ENCODE assay signal across 21 cellular contexts in genomic region chr17:12242390-12242954, GRCh38.
DNase-seq lines count a peak whose midpoint lies in the region; TF ChIP-seq lines count a peak whose summit lies in the region.
"Had no signal": no experiment of that assay in that cellular context is flagged by ENCODE, and none has a peak within 500 bp of the region (broad histone marks: within the 10 kb centered on the region; RNA-seq: fewer than 3 reads in every experiment).

No MANE protein-coding gene starts in this region.

- no peak overlapping the region for H3K4me3 Mint-ChIP-seq in activated T-helper 1 cell treated with anti-CD3 and anti-CD28 coated beads, Interleukin-12 subunit alpha, Interleukin-12 subunit beta, Interleukin-2, Interleukin-4 antibody, amounts not matched to agents 30 ng/mL and 10 ng/mL and 1 ng/mL, durations not matched to agents 14 hours and 24 hours and 36 hours
- H3K4me3 Mint-ChIP-seq: CD4-positive, CD25-positive, alpha-beta regulatory T cell had no signal

- H3K4me1 Mint-ChIP-seq in activated T-helper 1 cell treated with anti-CD3 and anti-CD28 coated beads, Interleukin-12 subunit alpha, Interleukin-12 subunit beta, Interleukin-2, Interleukin-4 antibody, amounts not matched to agents 30 ng/mL and 10 ng/mL and 1 ng/mL, durations not matched to agents 14 hours and 24 hours and 36 hours (ENCODE audit: low read depth), result no peaks in the 10 kb centered on the region
- H3K4me1 Mint-ChIP-seq: CD4-positive, CD25-positive, alpha-beta regulatory T cell had no signal

- no peaks in the 10 kb centered on the region for H3K27me3 ChIP-seq in prostate gland (replicated peaks; ENCODE audit: insufficient read depth)
- H3K27me3 ChIP-seq in HAP-1 (ENCODE audit: low read depth), result no peaks in the 10 kb centered on the region
- H3K27me3 ChIP-seq: BE2C had no signal

- no peaks in the 10 kb centered on the region for H3K27me3 Mint-ChIP-seq in activated T-helper 1 cell treated with anti-CD3 and anti-CD28 coated beads, Interleukin-12 subunit alpha, Interleukin-12 subunit beta, Interleukin-2, Interleukin-4 antibody, amounts not matched to agents 30 ng/mL and 10 ng/mL and 1 ng/mL, durations not matched to agents 14 hours and 24 hours and 36 hours (ENCODE audit: insufficient read depth)
- H3K27me3 Mint-ChIP-seq: CD4-positive, CD25-positive, alpha-beta regulatory T cell had no signal

- no peak overlapping the region for H3K27ac ChIP-seq in prostate gland
- H3K27ac ChIP-seq: 22Rv1, GM23248 had no signal

- H3K27ac Mint-ChIP-seq in activated T-helper 1 cell treated with anti-CD3 and anti-CD28 coated beads, Interleukin-12 subunit alpha, Interleukin-12 subunit beta, Interleukin-2, Interleukin-4 antibody, amounts not matched to agents 30 ng/mL and 10 ng/mL and 1 ng/mL, durations not matched to agents 14 hours and 24 hours and 36 hours, result no peak overlapping the region
- H3K27ac Mint-ChIP-seq: CD4-positive, CD25-positive, alpha-beta regulatory T cell had no signal

- DNase-seq in DMS 273 (lab: John Stamatoyannopoulos, UW; ENCODE audit: unreplicated experiment) (peak; percentile 31), DMS 273 treated with DMSO at 0.1 percent for 48 hours (lab: John Stamatoyannopoulos, UW) (no peak), fibroblast of villous mesenchyme (ENCODE audit: low read depth) (peak; percentile 2), prostate gland (ENCODE audit: low spot score) (peak; percentile 5), NCI-H748 treated with DMSO at 0.1 percent for 48 hours (lab: John Stamatoyannopoulos, UW) (no peak), MV-4-11 (lab: John Stamatoyannopoulos, UW) (no peak), HAP-1 (ENCODE audit: low spot score in 2 of 2) (no peak)
- DNase-seq in activated T-helper 1 cell treated with anti-CD3 and anti-CD28 coated beads, Interleukin-12 subunit alpha, Interleukin-12 subunit beta, Interleukin-2, Interleukin-4 antibody, amounts not matched to agents 30 ng/mL and 10 ng/mL and 1 ng/mL, durations not matched to agents 14 hours and 24 hours and 36 hours (ENCODE audit: low spot score), result no peak
- DNase-seq: BE2C; CD4-positive, CD25-positive, alpha-beta regulatory T cell; COR-L47; DMS153; GF-D8; GM23248; NCI-H1417; NCI-H187 treated with DMSO at 0.1 percent for 48 hours; NCI-H226; NCI-H524; SHP77; SK-N-SH had no signal

- intact Hi-C loops in prostate gland (cut with DNase I), result no loop called here
- intact Hi-C loops in activated T-helper 1 cell treated with anti-CD3 and anti-CD28 coated beads, Interleukin-12 subunit alpha, Interleukin-12 subunit beta, Interleukin-2, Interleukin-4 antibody, amounts not matched to agents 30 ng/mL and 10 ng/mL and 1 ng/mL, durations not matched to agents 14 hours and 24 hours and 36 hours (cut with micrococcal nuclease), result no loop called here

- WGBS in prostate gland, result 47% methylated on average over 9 of the region's 9 CpGs

- H3K4me1 ChIP-seq in prostate gland (replicated peaks), result no peaks in the 10 kb centered on the region
- no peaks in the 10 kb centered on the region for H3K4me1 ChIP-seq in HAP-1
- H3K4me1 ChIP-seq: BE2C had no signal

- H3K9me3 Mint-ChIP-seq in activated T-helper 1 cell treated with anti-CD3 and anti-CD28 coated beads, Interleukin-12 subunit alpha, Interleukin-12 subunit beta, Interleukin-2, Interleukin-4 antibody, amounts not matched to agents 30 ng/mL and 10 ng/mL and 1 ng/mL, durations not matched to agents 14 hours and 24 hours and 36 hours, result no peaks in the 10 kb centered on the region

- no peaks in the 10 kb centered on the region for H3K36me3 Mint-ChIP-seq in activated T-helper 1 cell treated with anti-CD3 and anti-CD28 coated beads, Interleukin-12 subunit alpha, Interleukin-12 subunit beta, Interleukin-2, Interleukin-4 antibody, amounts not matched to agents 30 ng/mL and 10 ng/mL and 1 ng/mL, durations not matched to agents 14 hours and 24 hours and 36 hours (ENCODE audit: low read depth)
- H3K36me3 Mint-ChIP-seq: CD4-positive, CD25-positive, alpha-beta regulatory T cell had no signal

- TF ChIP-seq CTCF in fibroblast of villous mesenchyme (IDR thresholded peaks at IDR 0.05; ENCODE audit: insufficient read depth, low read depth, low read length) (no peak), prostate gland (IDR thresholded peaks at IDR 0.05) (no peak)

- in situ Hi-C loops in HAP-1 (cut with MboI; ENCODE audit: low sequenced_read_pairs), result no loop called here

- H3K4me3 ChIP-seq in fibroblast of villous mesenchyme (ENCODE audit: low read depth, low read length) (no peak overlapping the region), prostate gland (no peak overlapping the region), HAP-1 (no peak overlapping the region)
- H3K4me3 ChIP-seq: GM23248 had no signal

- no peaks in the 10 kb centered on the region for H3K36me3 ChIP-seq in prostate gland
- no peaks in the 10 kb centered on the region for H3K36me3 ChIP-seq in HAP-1 (replicated peaks)
- H3K36me3 ChIP-seq: BE2C had no signal

- H3K9me3 ChIP-seq in prostate gland, result no peaks in the 10 kb centered on the region
- H3K9me3 ChIP-seq in HAP-1, result no peaks in the 10 kb centered on the region
- H3K9me3 ChIP-seq: BE2C, SK-N-SH had no signal

- TF ChIP-seq POLR2A in prostate gland (IDR thresholded peaks at IDR 0.05), result no peak

Comparison
In these comparisons a context has a peak if more than half of its experiments do, and no peak if none do; other contexts are left out.
1. DNase-seq: peak in DMS 273 (single experiment), fibroblast of villous mesenchyme (single experiment) and prostate gland (single experiment); none in DMS 273 treated with DMSO at 0.1 percent for 48 hours (single experiment), NCI-H748 treated with DMSO at 0.1 percent for 48 hours (single experiment), MV-4-11 (single experiment), activated T-helper 1 cell treated with anti-CD3 and anti-CD28 coated beads, Interleukin-12 subunit alpha, Interleukin-12 subunit beta, Interleukin-2, Interleukin-4 antibody, amounts not matched to agents 30 ng/mL and 10 ng/mL and 1 ng/mL, durations not matched to agents 14 hours and 24 hours and 36 hours (single experiment) and HAP-1 (0 of 2).